ENCODE assay signal across 2 cellular contexts in genomic region chr1:89855413-89856123, GRCh38.
TF ChIP-seq lines count a peak whose summit lies in the region.

No MANE protein-coding gene starts in this region.

TF ChIP-seq in A549, 52 proteins besides CTCF, POLR2A, EP300 and RAD21 (continued from another document):
- TF ChIP-seq NFE2L2 (conservative IDR thresholded peaks at IDR 0.05; ENCODE audit: low read length) (no peak), SREBF2 (IDR thresholded peaks at IDR 0.05) (no peak), KDM5A (IDR thresholded peaks at IDR 0.05) (no peak), JUNB (IDR thresholded peaks at IDR 0.05) (no peak)

TF ChIP-seq in GM12878, 131 proteins besides CTCF, POLR2A, EP300 and RAD21 (continued from another document):
- peak; percentile 77 for TF ChIP-seq SKIL (IDR thresholded peaks at IDR 0.05; ENCODE audit: low read depth, poor library complexity, severe bottlenecking)
- TF ChIP-seq TCF12 (IDR thresholded peaks at IDR 0.05; ENCODE audit: low read depth, low read length): no peak
- TF ChIP-seq MTA3 (IDR thresholded peaks at IDR 0.05; ENCODE audit: borderline replicate concordance, low read length): peak; percentile 58; the same call in 1 of the 2 replicates
- peak; percentile 80 for TF ChIP-seq JUNB (IDR thresholded peaks at IDR 0.05)
- TF ChIP-seq, protein P1, sequence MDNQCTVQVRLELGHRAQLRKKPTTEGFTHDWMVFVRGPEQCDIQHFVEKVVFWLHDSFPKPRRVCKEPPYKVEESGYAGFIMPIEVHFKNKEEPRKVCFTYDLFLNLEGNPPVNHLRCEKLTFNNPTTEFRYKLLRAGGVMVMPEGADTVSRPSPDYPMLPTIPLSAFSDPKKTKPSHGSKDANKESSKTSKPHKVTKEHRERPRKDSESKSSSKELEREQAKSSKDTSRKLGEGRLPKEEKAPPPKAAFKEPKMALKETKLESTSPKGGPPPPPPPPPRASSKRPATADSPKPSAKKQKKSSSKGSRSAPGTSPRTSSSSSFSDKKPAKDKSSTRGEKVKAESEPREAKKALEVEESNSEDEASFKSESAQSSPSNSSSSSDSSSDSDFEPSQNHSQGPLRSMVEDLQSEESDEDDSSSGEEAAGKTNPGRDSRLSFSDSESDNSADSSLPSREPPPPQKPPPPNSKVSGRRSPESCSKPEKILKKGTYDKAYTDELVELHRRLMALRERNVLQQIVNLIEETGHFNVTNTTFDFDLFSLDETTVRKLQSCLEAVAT (IDR thresholded peaks at IDR 0.05): no peak
- TF ChIP-seq SRF (IDR thresholded peaks at IDR 0.05; ENCODE audit: low read depth in 2 of 2, low read length in 2 of 2): no peak
- 0 out of 2 replicates have a peak, but pooled peaks have one; percentile 45 for TF ChIP-seq MTA2 (IDR thresholded peaks at IDR 0.05; ENCODE audit: low read depth)
- TF ChIP-seq IKZF2 (IDR thresholded peaks at IDR 0.05): peak; percentile 53 to 55; a peak in 3 of 4 replicates
- TF ChIP-seq BHLHE40 (IDR thresholded peaks at IDR 0.05; ENCODE audit: borderline replicate concordance in 1 of 2, low read depth in 2 of 2, low read length in 1 of 2): no peak
- TF ChIP-seq CREM (IDR thresholded peaks at IDR 0.05; ENCODE audit: low read depth): 0 out of 2 replicates have a peak, but pooled peaks have one; percentile 36
- TF ChIP-seq BMI1 (IDR thresholded peaks at IDR 0.05; ENCODE audit: borderline replicate concordance): no peak
- TF ChIP-seq BRCA1 (IDR thresholded peaks at IDR 0.05; ENCODE audit: low read depth, low read length): no peak
- TF ChIP-seq ATF7 (IDR thresholded peaks at IDR 0.05; ENCODE audit: low read depth): peak; percentile 60; the same call in 1 of the 2 replicates
- peak; percentile 66; the same call in 1 of the 2 replicates for TF ChIP-seq MEF2A (IDR thresholded peaks at IDR 0.05; ENCODE audit: insufficient read depth, low read depth, low read length)
- no peak for TF ChIP-seq NFYA (IDR thresholded peaks at IDR 0.05; ENCODE audit: borderline replicate concordance, low read depth, low read length)
- TF ChIP-seq, protein P2, sequence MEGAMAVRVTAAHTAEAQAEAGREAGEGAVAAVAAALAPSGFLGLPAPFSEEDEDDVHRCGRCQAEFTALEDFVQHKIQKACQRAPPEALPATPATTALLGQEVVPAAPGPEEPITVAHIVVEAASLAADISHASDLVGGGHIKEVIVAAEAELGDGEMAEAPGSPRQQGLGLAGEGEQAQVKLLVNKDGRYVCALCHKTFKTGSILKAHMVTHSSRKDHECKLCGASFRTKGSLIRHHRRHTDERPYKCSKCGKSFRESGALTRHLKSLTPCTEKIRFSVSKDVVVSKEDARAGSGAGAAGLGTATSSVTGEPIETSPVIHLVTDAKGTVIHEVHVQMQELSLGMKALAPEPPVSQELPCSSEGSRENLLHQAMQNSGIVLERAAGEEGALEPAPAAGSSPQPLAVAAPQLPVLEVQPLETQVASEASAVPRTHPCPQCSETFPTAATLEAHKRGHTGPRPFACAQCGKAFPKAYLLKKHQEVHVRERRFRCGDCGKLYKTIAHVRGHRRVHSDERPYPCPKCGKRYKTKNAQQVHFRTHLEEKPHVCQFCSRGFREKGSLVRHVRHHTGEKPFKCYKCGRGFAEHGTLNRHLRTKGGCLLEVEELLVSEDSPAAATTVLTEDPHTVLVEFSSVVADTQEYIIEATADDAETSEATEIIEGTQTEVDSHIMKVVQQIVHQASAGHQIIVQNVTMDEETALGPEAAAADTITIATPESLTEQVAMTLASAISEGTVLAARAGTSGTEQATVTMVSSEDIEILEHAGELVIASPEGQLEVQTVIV (IDR thresholded peaks at IDR 0.05; ENCODE audit: borderline replicate concordance, partially characterized antibody): no peak
- TF ChIP-seq CHD4 (IDR thresholded peaks at IDR 0.05): no peak
- TF ChIP-seq, protein P3, sequence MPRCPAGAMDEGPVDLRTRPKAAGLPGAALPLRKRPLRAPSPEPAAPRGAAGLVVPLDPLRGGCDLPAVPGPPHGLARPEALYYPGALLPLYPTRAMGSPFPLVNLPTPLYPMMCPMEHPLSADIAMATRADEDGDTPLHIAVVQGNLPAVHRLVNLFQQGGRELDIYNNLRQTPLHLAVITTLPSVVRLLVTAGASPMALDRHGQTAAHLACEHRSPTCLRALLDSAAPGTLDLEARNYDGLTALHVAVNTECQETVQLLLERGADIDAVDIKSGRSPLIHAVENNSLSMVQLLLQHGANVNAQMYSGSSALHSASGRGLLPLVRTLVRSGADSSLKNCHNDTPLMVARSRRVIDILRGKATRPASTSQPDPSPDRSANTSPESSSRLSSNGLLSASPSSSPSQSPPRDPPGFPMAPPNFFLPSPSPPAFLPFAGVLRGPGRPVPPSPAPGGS (IDR thresholded peaks at IDR 0.05; ENCODE audit: borderline replicate concordance, insufficient read depth, low read depth, low read length, poor library complexity, severe bottlenecking): peak; percentile 15
- TF ChIP-seq DPF2 (IDR thresholded peaks at IDR 0.05): peak; percentile 46
- TF ChIP-seq FOXM1 (IDR thresholded peaks at IDR 0.05; ENCODE audit: low read depth, low read length): peak; percentile 63; the same call in 1 of the 2 replicates
- TF ChIP-seq TCF7 (IDR thresholded peaks at IDR 0.05; ENCODE audit: borderline replicate concordance): peak; percentile 86
- TF ChIP-seq PAX5 (IDR thresholded peaks at IDR 0.05; ENCODE audit: borderline replicate concordance, low read depth, low read length): peak; percentile 69; the same call in 1 of the 2 replicates
- TF ChIP-seq RUNX3 (IDR thresholded peaks at IDR 0.05; ENCODE audit: low read length): peak; percentile 96
- TF ChIP-seq NFIC (IDR thresholded peaks at IDR 0.05; ENCODE audit: low read depth, low read length): peak; percentile 92
- no peak for TF ChIP-seq ETV6 (conservative IDR thresholded peaks at IDR 0.05 in 1 of 2, IDR thresholded peaks at IDR 0.05 in 1 of 2; ENCODE audit: borderline replicate concordance in 1 of 2, low read depth in 1 of 2)
- TF ChIP-seq SREBF1 (IDR thresholded peaks at IDR 0.05; ENCODE audit: low read length): no peak
- no peak for TF ChIP-seq WRNIP1 (IDR thresholded peaks at IDR 0.05; ENCODE audit: borderline replicate concordance, low read depth, low read length)
- peak; percentile 72 for TF ChIP-seq CBFB (IDR thresholded peaks at IDR 0.05; ENCODE audit: low read depth)
- TF ChIP-seq E2F8 (IDR thresholded peaks at IDR 0.05; ENCODE audit: low read depth, partially characterized antibody): no peak
